In the genomic region with DNA sequence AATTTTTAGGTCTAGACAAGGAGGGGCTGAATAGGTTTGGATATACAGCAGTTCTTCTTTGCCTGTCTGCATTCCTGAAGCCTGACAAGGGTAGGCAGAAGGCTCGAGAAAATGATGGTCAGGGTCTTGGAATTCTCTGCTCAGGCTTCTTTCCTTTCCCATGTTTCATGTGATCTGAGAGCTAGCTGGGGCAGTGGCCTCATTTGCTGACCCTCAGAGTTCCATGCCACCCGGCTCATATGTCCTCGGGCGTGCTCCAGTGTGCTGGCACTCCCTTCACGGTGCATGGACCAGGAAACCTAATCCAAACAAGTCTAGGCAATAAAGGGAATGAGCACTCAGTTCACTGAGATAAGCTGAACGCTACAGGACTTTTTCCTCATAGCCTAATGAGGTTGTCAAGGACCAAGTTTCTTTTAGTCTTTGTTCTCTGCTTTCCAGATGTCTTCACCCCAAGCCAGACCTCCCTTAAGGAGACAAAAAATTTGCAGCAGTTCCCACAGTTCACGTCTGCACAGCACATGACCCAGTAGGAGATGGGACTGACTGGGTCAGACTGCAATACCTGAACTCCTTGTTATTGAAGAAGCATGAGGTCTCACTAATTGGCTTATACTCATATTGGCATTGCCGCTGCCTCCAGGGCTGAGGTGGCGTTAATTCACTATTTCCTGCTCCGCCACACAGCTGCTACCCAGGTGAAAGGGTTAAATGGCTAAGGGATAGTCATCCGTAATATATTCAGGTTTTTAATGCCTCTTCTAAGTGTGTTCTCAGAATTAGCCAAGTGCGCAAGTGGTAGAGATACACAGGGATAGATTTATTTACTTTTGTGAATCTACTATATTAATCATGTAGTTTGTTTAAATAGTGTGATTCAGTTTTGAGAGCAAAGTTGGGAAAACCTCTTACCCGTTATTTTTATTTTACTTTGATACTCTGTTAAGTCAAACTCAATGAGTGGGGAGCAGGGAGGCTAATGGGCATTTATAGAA, we compare ENCODE assay signal across 23 cellular contexts. TPM values are rescaled to one million over a fixed set of nuclear protein-coding genes. Genes with fewer than 3 reads are reported as not detected.
DNase-seq lines count a peak whose midpoint lies in the region; ATAC-seq and TF ChIP-seq lines count a peak whose summit lies in the region.
"Had no signal": no experiment of that assay in that cellular context is flagged by ENCODE, and none has a peak within 500 bp of the region (broad histone marks: within the 10 kb centered on the region; RNA-seq: fewer than 3 reads in every experiment).

No MANE protein-coding gene starts in this region.

- POLR2A ChIA-PET in activated CD4-positive, alpha-beta T cell treated with anti-CD3 and anti-CD28 coated beads for 36 hours (lab: Charles Lee): no interaction called here

- in situ Hi-C loops in astrocyte of the spinal cord (cut with HindIII; ENCODE audit: low sequenced_read_pairs): no loop called here

- no peak overlapping the region for H3K4me3 Mint-ChIP-seq in activated CD4-positive, alpha-beta T cell treated with anti-CD3 and anti-CD28 coated beads, Interleukin-2, amount 10 ng/mL, durations not matched to agents 24 days and 14 days
- H3K4me3 Mint-ChIP-seq in activated CD4-positive, alpha-beta T cell treated with anti-CD3 and anti-CD28 coated beads for 36 hours: no peak overlapping the region
- H3K4me3 Mint-ChIP-seq: CD4-positive, CD25-positive, alpha-beta regulatory T cell; H9; neural progenitor cell had no signal

- 53 to 62% methylated on average over 13 of the region's 13 CpGs for WGBS in thyroid gland, 2 donors

- CTCF ChIA-PET in activated CD4-positive, alpha-beta T cell treated with anti-CD3 and anti-CD28 coated beads for 36 hours (lab: Charles Lee): interaction anchor here (0.7 kb wide), 1 partner anchor 14 kb away, joined by 3 read pairs; no protein-coding TSS in a partner anchor

- H3K27ac ChIP-seq in thyroid gland: no peak overlapping the region
- H3K27ac ChIP-seq: heart right ventricle, neural progenitor cell, PC-9, SJSA1, tibial nerve had no signal

- ATAC-seq in activated CD4-positive, alpha-beta T cell treated with anti-CD3 and anti-CD28 coated beads for 36 hours: no peak
- no peak for ATAC-seq in GM19463 (IDR thresholded peaks at IDR 0.05; ENCODE audit: unreplicated experiment)
- no peak for ATAC-seq in HG03432 (IDR thresholded peaks at IDR 0.05; ENCODE audit: unreplicated experiment)
- ATAC-seq: heart right ventricle had no signal

- H3K36me3 ChIP-seq in thyroid gland: no peaks in the 10 kb centered on the region
- H3K36me3 ChIP-seq: heart right ventricle, neural progenitor cell, SJSA1, tibial nerve had no signal

- no peak overlapping the region for H3K4me3 ChIP-seq in astrocyte of the spinal cord (ENCODE audit: low read depth, low read length)
- no peak overlapping the region for H3K4me3 ChIP-seq in thyroid gland (replicated peaks in 1 of 3)
- H3K4me3 ChIP-seq: heart right ventricle, neural progenitor cell, PC-9, SJSA1, tibial nerve had no signal

- no peaks in the 10 kb centered on the region for H3K4me1 Mint-ChIP-seq in activated CD4-positive, alpha-beta T cell treated with anti-CD3 and anti-CD28 coated beads, Interleukin-2, amount 10 ng/mL, durations not matched to agents 24 days and 14 days
- no peaks in the 10 kb centered on the region for H3K4me1 Mint-ChIP-seq in activated CD4-positive, alpha-beta T cell treated with anti-CD3 and anti-CD28 coated beads for 36 hours
- H3K4me1 Mint-ChIP-seq: CD4-positive, CD25-positive, alpha-beta regulatory T cell; H9; neural progenitor cell had no signal

- intact Hi-C loops in activated CD4-positive, alpha-beta T cell treated with anti-CD3 and anti-CD28 coated beads, Interleukin-2, amount 10 ng/mL, durations not matched to agents 24 days and 14 days (cut with micrococcal nuclease): no loop called here
- intact Hi-C loops in activated CD4-positive, alpha-beta T cell treated with anti-CD3 and anti-CD28 coated beads for 36 hours (cut with DNase I, micrococcal nuclease): no loop called here
- intact Hi-C loops in thyroid gland (cut with DNase I): no loop called here

- TF ChIP-seq CTCF in astrocyte of the spinal cord (IDR thresholded peaks at IDR 0.05; ENCODE audit: low read depth, low read length) (no peak), thyroid gland (IDR thresholded peaks at IDR 0.05) (no peak)

- no peak for TF ChIP-seq POLR2A in thyroid gland (IDR thresholded peaks at IDR 0.05)

- H3K4me1 ChIP-seq in thyroid gland: peaks cover 0 to 8% of the 10 kb centered on the region in 2 donors
- H3K4me1 ChIP-seq: heart right ventricle, neural progenitor cell, SJSA1, tibial nerve had no signal

- DNase-seq in activated CD4-positive, alpha-beta T cell treated with anti-CD3 and anti-CD28 coated beads, Interleukin-2, amount 10 ng/mL, durations not matched to agents 24 days and 14 days: peak; percentile 23
- DNase-seq in activated CD4-positive, alpha-beta T cell treated with anti-CD3 and anti-CD28 coated beads for 36 hours: no peak
- DNase-seq in astrocyte of the spinal cord (ENCODE audit: low read depth, low spot score) (peak; percentile 5), kidney glomerular epithelial cell (lab: John Stamatoyannopoulos, UW) (peak; percentile 71), thyroid gland (peak; percentile 64 to 71), AG08396 (ENCODE audit: low spot score) (no peak)
- DNase-seq: activated CD4-positive, CD25-positive, alpha-beta regulatory T cell treated with anti-CD3 and anti-CD28 coated beads, Interleukin-2, amount 50 U/mL, for 72 hours; CD4-positive, CD25-positive, alpha-beta regulatory T cell; central memory CD4-positive, alpha-beta T cell; effector CD8-positive, alpha-beta T cell; H9; heart right ventricle; Karpas-422; midbrain; NCI-H1417 treated with DMSO at 0.1 percent for 48 hours; PC-9; T-helper 2 cell had no signal

- H3K36me3 Mint-ChIP-seq in activated CD4-positive, alpha-beta T cell treated with anti-CD3 and anti-CD28 coated beads, Interleukin-2, amount 10 ng/mL, durations not matched to agents 24 days and 14 days (ENCODE audit: low read depth): no peaks in the 10 kb centered on the region
- no peaks in the 10 kb centered on the region for H3K36me3 Mint-ChIP-seq in activated CD4-positive, alpha-beta T cell treated with anti-CD3 and anti-CD28 coated beads for 36 hours (ENCODE audit: low read depth)
- H3K36me3 Mint-ChIP-seq: CD4-positive, CD25-positive, alpha-beta regulatory T cell; neural progenitor cell had no signal

- H3K27me3 Mint-ChIP-seq in activated CD4-positive, alpha-beta T cell treated with anti-CD3 and anti-CD28 coated beads, Interleukin-2, amount 10 ng/mL, durations not matched to agents 24 days and 14 days: peaks cover 14% of the 10 kb centered on the region
- peaks cover 2% of the 10 kb centered on the region for H3K27me3 Mint-ChIP-seq in activated CD4-positive, alpha-beta T cell treated with anti-CD3 and anti-CD28 coated beads for 36 hours

- H3K27ac Mint-ChIP-seq in activated CD4-positive, alpha-beta T cell treated with anti-CD3 and anti-CD28 coated beads, Interleukin-2, amount 10 ng/mL, durations not matched to agents 24 days and 14 days: no peak overlapping the region
- H3K27ac Mint-ChIP-seq in activated CD4-positive, alpha-beta T cell treated with anti-CD3 and anti-CD28 coated beads for 36 hours: no peak overlapping the region
- H3K27ac Mint-ChIP-seq: activated T-helper 2 cell treated with anti-CD3 and anti-CD28 coated beads, Interferon-gamma antibody, Interleukin-2, Interleukin-4, amounts not matched to agents 10 μg/mL and 5 μg/mL and 100 μg/mL, durations not matched to agents 14 hours and 24 hours and 36 hours; CD4-positive, CD25-positive, alpha-beta regulatory T cell; H9; neural progenitor cell had no signal

- H3K9me3 ChIP-seq in thyroid gland: no peaks in the 10 kb centered on the region
- H3K9me3 ChIP-seq: heart right ventricle, SJSA1, tibial nerve had no signal

- no peaks in the 10 kb centered on the region for H3K27me3 ChIP-seq in thyroid gland
- H3K27me3 ChIP-seq: neural progenitor cell, tibial nerve had no signal

- H3K9me3 Mint-ChIP-seq in activated CD4-positive, alpha-beta T cell treated with anti-CD3 and anti-CD28 coated beads, Interleukin-2, amount 10 ng/mL, durations not matched to agents 24 days and 14 days: peaks cover 5% of the 10 kb centered on the region
- no peaks in the 10 kb centered on the region for H3K9me3 Mint-ChIP-seq in activated CD4-positive, alpha-beta T cell treated with anti-CD3 and anti-CD28 coated beads for 36 hours (ENCODE audit: low read depth)
- H3K9me3 Mint-ChIP-seq: H9, neural progenitor cell had no signal

RNA-seq across cellular contexts. Expression of a gene that starts 15.3 kb away (rescaled TPM):
- 3.0 and 3.4 TPM in 2 replicates for total RNA-seq in activated CD4-positive, alpha-beta T cell treated with anti-CD3 and anti-CD28 coated beads, Interleukin-2, amount 10 ng/mL, durations not matched to agents 24 days and 14 days
- 1 to 10 TPM; 2.0 to 3.1 TPM for total RNA-seq in activated CD4-positive, alpha-beta T cell treated with anti-CD3 and anti-CD28 coated beads for 36 hours
- total RNA-seq in thyroid gland: 1 to 10 TPM in 2 of 4 donors, under 1 TPM in 2; 0.45 to 3.4 (median 1.5) TPM
- total RNA-seq: H9 had no signal

Comparison
In these comparisons a context has a peak if more than half of its experiments do, and no peak if none do; other contexts are left out.
1. DNase-seq: peak in activated CD4-positive, alpha-beta T cell treated with anti-CD3 and anti-CD28 coated beads, Interleukin-2, amount 10 ng/mL, durations not matched to agents 24 days and 14 days (single experiment), astrocyte of the spinal cord (single experiment), kidney glomerular epithelial cell (single experiment) and thyroid gland (2 of 2); none in activated CD4-positive, alpha-beta T cell treated with anti-CD3 and anti-CD28 coated beads for 36 hours (single experiment) and AG08396 (single experiment).